Comparison of ENCODE assay signal across 1 cellular context in the genomic region with DNA sequence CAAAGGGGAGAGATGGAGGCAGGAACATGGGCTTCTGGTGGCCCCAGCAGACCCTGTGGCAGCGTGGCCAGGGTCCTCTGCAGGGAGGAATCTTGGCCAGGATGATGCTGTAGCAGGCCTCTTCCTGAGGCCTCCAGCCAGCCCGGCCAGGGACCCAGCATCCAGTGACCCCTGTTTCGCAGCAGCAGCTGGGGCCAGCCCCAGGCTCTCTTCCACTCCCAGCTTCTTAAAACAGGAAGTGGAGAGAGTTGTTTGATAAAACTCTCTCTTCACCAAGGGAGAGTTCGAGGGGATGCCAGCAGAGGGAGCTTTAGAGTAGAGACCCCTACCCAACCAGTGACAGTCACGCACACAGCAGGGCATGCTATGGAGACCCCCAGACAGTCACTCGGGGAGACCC.
TF ChIP-seq lines count a peak whose summit lies in the region.

No MANE protein-coding gene starts in this region.

TF ChIP-seq in K562, 482 proteins besides CTCF, POLR2A, EP300 and RAD21:
- TF ChIP-seq SPI1 (IDR thresholded peaks at IDR 0.05; ENCODE audit: borderline replicate concordance, low read depth, low read length): peak; percentile 74
